1 cellular context compared by ENCODE assay signal in genomic region chr6:5968817-5969726, GRCh38.
TF ChIP-seq lines count a peak whose summit lies in the region.

No MANE protein-coding gene starts in this region.

TF ChIP-seq in HepG2, 621 proteins besides CTCF, POLR2A, EP300 and RAD21 (continued from another document):
- no peak for TF ChIP-seq TOE1 (CRISPR knock-in tag; IDR thresholded peaks at IDR 0.05)
- TF ChIP-seq ZHX1 (CRISPR knock-in tag; IDR thresholded peaks at IDR 0.05; ENCODE audit: low read depth) = no peak
- TF ChIP-seq ZNF576 (CRISPR knock-in tag; IDR thresholded peaks at IDR 0.05) = no peak
- TF ChIP-seq PITX1 (CRISPR knock-in tag; IDR thresholded peaks at IDR 0.05) = no peak
- TF ChIP-seq GTF2F1 (IDR thresholded peaks at IDR 0.05; ENCODE audit: low read length) = no peak
- TF ChIP-seq ZNF329 (CRISPR knock-in tag; IDR thresholded peaks at IDR 0.05; ENCODE audit: low read depth) = no peak
- TF ChIP-seq ZNF510 (CRISPR knock-in tag; IDR thresholded peaks at IDR 0.05; ENCODE audit: low read depth) = no peak
- no peak for TF ChIP-seq ZBTB8A (CRISPR knock-in tag; IDR thresholded peaks at IDR 0.05; ENCODE audit: borderline replicate concordance, low read depth)
- TF ChIP-seq MAFG (CRISPR knock-in tag; IDR thresholded peaks at IDR 0.05) = no peak
- TF ChIP-seq NFIB (CRISPR knock-in tag; IDR thresholded peaks at IDR 0.05; ENCODE audit: borderline replicate concordance) = no peak
- TF ChIP-seq PPARG (CRISPR knock-in tag; conservative IDR thresholded peaks at IDR 0.05) = no peak
